ENCODE assay signal across 11 cellular contexts in genomic region chr2:112204411-112204810, GRCh38. TPM values are rescaled to one million over a fixed set of nuclear protein-coding genes. Genes with fewer than 3 reads are reported as not detected.
DNase-seq lines count a peak whose midpoint lies in the region; ATAC-seq and TF ChIP-seq lines count a peak whose summit lies in the region.
"Had no signal": no experiment of that assay in that cellular context is flagged by ENCODE, and none has a peak within 500 bp of the region (broad histone marks: within the 10 kb centered on the region; RNA-seq: fewer than 3 reads in every experiment).

No MANE protein-coding gene starts in this region.

- no peak overlapping the region for H3K4me3 ChIP-seq in fibroblast of the aortic adventitia (ENCODE audit: low read depth, low read length)

- in situ Hi-C loops in SK-MEL-5 (cut with HindIII; ENCODE audit: low pct_unique_long_range_greater_than_20kb, low sequenced_read_pairs): no loop called here

- no peak for ATAC-seq in HG02852 (IDR thresholded peaks at IDR 0.05; ENCODE audit: unreplicated experiment)

- H3K27ac Mint-ChIP-seq in HFFc6: no peak overlapping the region
- H3K27ac Mint-ChIP-seq: activated T-cell treated with anti-CD3 and anti-CD28 coated beads, Interleukin-2, amount 50 U/mL, for 24 hours had no signal

- H3K4me3 Mint-ChIP-seq in HFFc6: no peak overlapping the region
- H3K4me3 Mint-ChIP-seq: activated T-cell treated with anti-CD3 and anti-CD28 coated beads, Interleukin-2, amount 50 U/mL, for 24 hours had no signal

- peaks cover 23% of the 10 kb centered on the region for H3K9me3 Mint-ChIP-seq in HFFc6

- TF ChIP-seq CTCF in HFFc6 (IDR thresholded peaks at IDR 0.05) (no peak), fibroblast of the aortic adventitia (IDR thresholded peaks at IDR 0.05; ENCODE audit: insufficient read depth, low read length) (no peak)

- DNase-seq in DMS153 (lab: John Stamatoyannopoulos, UW): peak; percentile 6
- DNase-seq in HFFc6: peak; percentile 8
- peak; percentile 14 for DNase-seq in SK-MEL-5 (ENCODE audit: low read depth, low spot score)
- DNase-seq in fibroblast of the aortic adventitia (ENCODE audit: low read depth): peak; percentile 30
- no peak for DNase-seq in Ammon's horn (ENCODE audit: low spot score)
- DNase-seq in GM19238 (ENCODE audit: insufficient read length, low spot score): no peak
- DNase-seq: activated T-cell treated with anti-CD3 and anti-CD28 coated beads, Interleukin-2, amount 50 U/mL, for 24 hours; COR-L47; NCI-H1694; stimulated activated CD4-positive, alpha-beta T cell treated with anti-CD3 and anti-CD28 coated beads, Interleukin-4, amount 100 ng/mL, for 4 hours had no signal

- peaks cover 9% of the 10 kb centered on the region; the same call in 1 of the 2 replicates for H3K27me3 Mint-ChIP-seq in HFFc6 (ENCODE audit: insufficient read depth)
- H3K27me3 Mint-ChIP-seq: activated T-cell treated with anti-CD3 and anti-CD28 coated beads, Interleukin-2, amount 50 U/mL, for 24 hours had no signal

- no peaks in the 10 kb centered on the region for H3K4me1 Mint-ChIP-seq in HFFc6 (ENCODE audit: low read depth)

- peaks cover 20% of the 10 kb centered on the region for H3K36me3 Mint-ChIP-seq in HFFc6 (ENCODE audit: low read depth)

RNA-seq across cellular contexts. Expression of gene ZC3H8, which starts 50.4 kb away (rescaled TPM):
- total RNA-seq in HFFc6 (2021; fragmentation: NEBNext Ultra II Directional; extraction: Animal tissue kit (Norgen Biotek cat#: 25700)): 1 to 10 TPM; 1.9 to 4.3 (median 3.4) TPM
- 19.7 and 22.7 TPM in 2 replicates for total RNA-seq in SK-MEL-5 (2014; rRNA removed; shearing (Covaris generic))
- 12.0 and 19.2 TPM in 2 replicates for polyA plus RNA-seq in SK-MEL-5 (2015; cell fraction: cytosol; rRNA removed)
- polyA plus RNA-seq in SK-MEL-5 (2015; cell fraction: nucleus; rRNA removed): 43.6 and 81.2 TPM in 2 replicates
- total RNA-seq in fibroblast of the aortic adventitia (ENCODE audit: low replicate concordance): 17.4 and 45.1 TPM in 2 replicates

Comparison
In these comparisons a context has a peak if more than half of its experiments do, and no peak if none do; other contexts are left out.
1. DNase-seq: peak in DMS153 (single experiment), HFFc6 (single experiment), SK-MEL-5 (single experiment) and fibroblast of the aortic adventitia (single experiment); none in Ammon's horn (single experiment) and GM19238 (single experiment).